Comparison of ENCODE assay signal across 8 cellular contexts in genomic region chr1:101025680-101026393, GRCh38. TPM values are rescaled to one million over a fixed set of nuclear protein-coding genes. Genes with fewer than 3 reads are reported as not detected.
DNase-seq lines count a peak whose midpoint lies in the region; ATAC-seq and TF ChIP-seq lines count a peak whose summit lies in the region.

Gene DPH5, minus strand, starts transcription at chr1:101025784. Its CDS starts 341 bp downstream, at chr1:101025443.

- ATAC-seq in HG02678 (IDR thresholded peaks at IDR 0.05; ENCODE audit: unreplicated experiment): peak; percentile 82
- ATAC-seq in left cardiac atrium: peak; percentile 97 to 99
- ATAC-seq in upper lobe of right lung: peak; percentile 99

- H3K4me3 ChIP-seq in GM12865 (ENCODE audit: low read depth, low read length) (peak within 1 kb of the TSS; percentile 83), upper lobe of right lung (peak within 1 kb of the TSS; percentile 73)

- H3K4me1 ChIP-seq in upper lobe of right lung: peaks cover 13% of the 10 kb centered on the region

- H3K9me3 ChIP-seq in upper lobe of right lung: no peaks in the 10 kb centered on the region

- no peak for TF ChIP-seq CTCF in GM12865 (IDR thresholded peaks at IDR 0.05; ENCODE audit: insufficient read depth, low read depth, low read length, missing control alignments)
- no peak for TF ChIP-seq CTCF in upper lobe of right lung (IDR thresholded peaks at IDR 0.05)

- intact Hi-C loops in left cardiac atrium (cut with DNase I) (loop anchor here in 1 of 2 donors (5.0 to 10.0 kb wide), 2 partner anchors 89 to 211 kb away; partner anchors contain the start of gene S1PR1), posterior vena cava (cut with DNase I) (no loop called here), upper lobe of right lung (cut with DNase I) (no loop called here)

- peaks cover under 1% of the 10 kb centered on the region for H3K36me3 ChIP-seq in upper lobe of right lung

- H3K27ac ChIP-seq in upper lobe of right lung: peak within 1 kb of the TSS; percentile 85

- DNase-seq in GM12865 (ENCODE audit: low read depth) (peak; percentile 95), NCI-H1417 (lab: John Stamatoyannopoulos, UW) (peak; percentile 92 to 93 (median 92)), T-helper 1 cell (peak; percentile 65 to 89 (median 77)), amniotic epithelial cell (ENCODE audit: low read depth) (peak; percentile 91), left cardiac atrium (peak; percentile 94), posterior vena cava (ENCODE audit: low spot score) (peak; percentile 97), upper lobe of right lung (peak; percentile 95)

- H3K27me3 ChIP-seq in upper lobe of right lung: no peaks in the 10 kb centered on the region

RNA-seq across cellular contexts. Expression of gene DPH5, which starts in this region (rescaled TPM):
- 10 to 100 TPM; 28.6 to 28.7 TPM for total RNA-seq in left cardiac atrium
- 10 to 100 TPM; 13.6 to 18.6 TPM for total RNA-seq in posterior vena cava
- total RNA-seq in upper lobe of right lung: 23.8 TPM

Comparison
In these comparisons a context has a peak if more than half of its experiments do, and no peak if none do; other contexts are left out.
1. Peak in every context shown above with its lines: DNase-seq, ATAC-seq, H3K4me3 ChIP-seq and H3K27ac ChIP-seq.